16 cellular contexts compared by ENCODE assay signal in the genomic region with DNA sequence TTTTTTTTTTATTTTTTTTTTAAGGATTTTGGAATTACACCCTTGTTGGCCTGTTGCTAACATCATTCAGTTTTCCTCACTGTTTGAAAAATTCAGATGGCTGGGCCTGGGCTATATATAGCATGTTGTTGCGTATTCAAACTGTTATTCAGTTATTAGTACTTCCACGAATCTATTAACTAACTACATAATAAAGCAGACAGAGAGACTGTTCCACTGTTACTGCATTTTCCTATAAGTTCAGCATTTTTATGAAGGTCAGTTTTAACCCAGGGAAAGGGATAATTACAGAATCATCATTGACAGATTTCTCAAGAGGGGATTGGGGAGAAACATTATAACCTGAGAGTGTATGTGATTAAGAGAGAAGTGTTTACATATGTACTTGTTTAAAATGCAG. TPM values are rescaled to one million over a fixed set of nuclear protein-coding genes. Genes with fewer than 3 reads are reported as not detected.
DNase-seq lines count a peak whose midpoint lies in the region; ATAC-seq, FAIRE-seq and TF ChIP-seq lines count a peak whose summit lies in the region.
"Had no signal": no experiment of that assay in that cellular context is flagged by ENCODE, and none has a peak within 500 bp of the region (broad histone marks: within the 10 kb centered on the region; RNA-seq: fewer than 3 reads in every experiment).

No MANE protein-coding gene starts in this region.

- no peaks in the 10 kb centered on the region for H3K27me3 Mint-ChIP-seq in activated naive CD4-positive, alpha-beta T cell treated with anti-CD3 and anti-CD28 coated beads, Interleukin-2, amount 50 U/mL, for 24 hours
- peaks cover 20% of the 10 kb centered on the region for H3K27me3 Mint-ChIP-seq in WTC11 (ENCODE audit: low read depth)
- H3K27me3 Mint-ChIP-seq: activated B cell treated with CpG ODN at 0.5 μM for 24 hours had no signal

- H3K4me2 ChIP-seq in smooth muscle cell (no peak overlapping the region), HepG2 (ENCODE audit: low read depth, low read length) (no peak overlapping the region)

- POLR2A ChIA-PET in WTC11 (lab: Charles Lee) (interaction anchor here (1.5 kb wide), 1 partner anchor 36 kb away, joined by 5 read pairs; no protein-coding TSS in a partner anchor), HepG2 (lab: Yijun Ruan, JAX) (no interaction called here)

- DNase-seq in activated naive CD4-positive, alpha-beta T cell treated with Interleukin-2 at 50 U/mL for 16 hours: no peak
- no peak for DNase-seq in WTC11 (ENCODE audit: low spot score)
- DNase-seq in esophagus muscularis mucosa (ENCODE audit: extremely low spot score): no peak
- no peak for DNase-seq in thoracic aorta (ENCODE audit: low spot score)
- no peak for DNase-seq in smooth muscle cell (lab: John Stamatoyannopoulos, UW; ENCODE audit: unreplicated experiment)
- no peak for DNase-seq in HepG2 (ENCODE audit: low spot score)
- no peak for DNase-seq in GF-D8 (lab: John Stamatoyannopoulos, UW)
- DNase-seq: activated B cell treated with CpG ODN at 0.5 μM for 24 hours; activated effector memory CD4-positive, alpha-beta T cell treated with Interleukin-2 at 50 U/mL for 16 hours; NCI-H226; stimulated activated CD4-positive, alpha-beta T cell treated with anti-CD3 and anti-CD28 coated beads, Interleukin-1b, Interleukin-23, amount 100 ng/mL, for 48 hours; stimulated activated CD8-positive, alpha-beta memory T cell treated with anti-CD3 and anti-CD28 coated beads, Interleukin-4, amount 100 ng/mL, for 48 hours; upper lobe of left lung had no signal

- no peak for TF ChIP-seq EP300 in esophagus muscularis mucosa (IDR thresholded peaks at IDR 0.05)
- no peak for TF ChIP-seq EP300 in HepG2 (IDR thresholded peaks at IDR 0.05; ENCODE audit: low read depth in 2 of 2, low read length in 2 of 2)
- no peak for TF ChIP-seq EP300 in HepG2 (CRISPR knock-in tag; IDR thresholded peaks at IDR 0.05; ENCODE audit: borderline replicate concordance)

- no peak for FAIRE-seq in HepG2 (lab: Jason Lieb, UNC)
- FAIRE-seq: GM12892 had no signal

- WGBS in esophagus muscularis mucosa: 52% methylated on average over 2 of the region's 2 CpGs
- 86% methylated on average over 2 of the region's 2 CpGs for WGBS in smooth muscle cell (ENCODE audit: low lambda C conversion rate)
- 71% methylated on average over 2 of the region's 2 CpGs for WGBS in HepG2 (ENCODE audit: low lambda C conversion rate)

- H3K36me3 Mint-ChIP-seq in activated naive CD4-positive, alpha-beta T cell treated with anti-CD3 and anti-CD28 coated beads, Interleukin-2, amount 50 U/mL, for 24 hours: peaks cover 1% of the 10 kb centered on the region
- no peaks in the 10 kb centered on the region for H3K36me3 Mint-ChIP-seq in WTC11

- peak overlapping the region; percentile 78 for H3K4me3 Mint-ChIP-seq in activated naive CD4-positive, alpha-beta T cell treated with anti-CD3 and anti-CD28 coated beads, Interleukin-2, amount 50 U/mL, for 24 hours
- peak overlapping the region; percentile 52 for H3K4me3 Mint-ChIP-seq in WTC11

- BruUV-seq in HepG2 (replicated peaks; lab: Mats Ljungman, UMichigan): no TSS peak

- H3K27ac Mint-ChIP-seq in activated naive CD4-positive, alpha-beta T cell treated with anti-CD3 and anti-CD28 coated beads, Interleukin-2, amount 50 U/mL, for 24 hours: peak overlapping the region; percentile 88
- peak overlapping the region; percentile 87; the same call in 1 of the 2 replicates for H3K27ac Mint-ChIP-seq in WTC11

- H2AFZ ChIP-seq in smooth muscle cell (ENCODE audit: low read depth) (no peak overlapping the region), HepG2 (ENCODE audit: low read length) (no peak overlapping the region)

- H3K9me3 Mint-ChIP-seq in activated naive CD4-positive, alpha-beta T cell treated with anti-CD3 and anti-CD28 coated beads, Interleukin-2, amount 50 U/mL, for 24 hours: no peaks in the 10 kb centered on the region
- H3K9me3 Mint-ChIP-seq in WTC11: no peaks in the 10 kb centered on the region
- H3K9me3 Mint-ChIP-seq: activated B cell treated with CpG ODN at 0.5 μM for 24 hours had no signal

- ATAC-seq in WTC11 (no peak), thoracic aorta (ENCODE audit: insufficient number of reproducible peaks, low FRiP score, low read depth) (no peak), HepG2 (no peak)

- H3K9ac ChIP-seq in smooth muscle cell (ENCODE audit: low read depth): no peak overlapping the region
- H3K9ac ChIP-seq in HepG2 (ENCODE audit: insufficient read depth, low read depth, low read length): no peak overlapping the region

- H3K27ac ChIP-seq in esophagus muscularis mucosa (replicated peaks in 1 of 4) (peak overlapping the region; percentile 20 to 91 (median 90)), thoracic aorta (peak overlapping the region; percentile 12 to 87), smooth muscle cell (ENCODE audit: low read depth) (no peak overlapping the region), HepG2 (ENCODE audit: extremely low read length, insufficient read depth, low read length) (no peak overlapping the region)
- H3K27ac ChIP-seq: SK-N-MC, upper lobe of left lung had no signal

- no peaks in the 10 kb centered on the region for H3F3A ChIP-seq in smooth muscle cell (ENCODE audit: low read depth)

- H3K27me3 ChIP-seq in esophagus muscularis mucosa (peaks cover 0 to 3% (median 0%) of the 10 kb centered on the region in 4 donors), thoracic aorta (replicated peaks; ENCODE audit: insufficient read depth) (no peaks in the 10 kb centered on the region), smooth muscle cell (ENCODE audit: low read depth) (peaks cover 15% of the 10 kb centered on the region), HepG2 (ENCODE audit: control insufficient read depth in 1 of 2, insufficient read depth in 2 of 2, low read length in 2 of 2) (peaks cover 2 to 16% of the 10 kb centered on the region in 2 experiments; a peak in 3 of 5 replicates)
- H3K27me3 ChIP-seq: upper lobe of left lung had no signal

- intact Hi-C loops in esophagus muscularis mucosa (cut with DNase I): loop anchor here (10.0 kb wide), 1 partner anchor 76 kb away; no protein-coding TSS in a partner anchor
- intact Hi-C loops in HepG2 (cut with micrococcal nuclease; ENCODE audit: unreplicated experiment): no loop called here

- peaks cover 49% of the 10 kb centered on the region for H3K4me1 Mint-ChIP-seq in activated naive CD4-positive, alpha-beta T cell treated with anti-CD3 and anti-CD28 coated beads, Interleukin-2, amount 50 U/mL, for 24 hours
- H3K4me1 Mint-ChIP-seq in WTC11: peaks cover 48% of the 10 kb centered on the region

- TF ChIP-seq CTCF in WTC11 (IDR thresholded peaks at IDR 0.05) (no peak), esophagus muscularis mucosa (IDR thresholded peaks at IDR 0.05) (no peak), thoracic aorta (IDR thresholded peaks at IDR 0.05) (no peak), smooth muscle cell (IDR thresholded peaks at IDR 0.05; ENCODE audit: borderline replicate concordance, insufficient read depth, poor library complexity, severe bottlenecking) (no peak), HepG2 (CRISPR knock-in tag; IDR thresholded peaks at IDR 0.05) (no peak)

- TF ChIP-seq POLR2A in esophagus muscularis mucosa (IDR thresholded peaks at IDR 0.05; ENCODE audit: low read depth): no peak
- no peak for TF ChIP-seq POLR2A in HepG2 (IDR thresholded peaks at IDR 0.05; ENCODE audit: insufficient read depth in 1 of 2, low read depth in 2 of 2, low read length in 2 of 2)

- H3K36me3 ChIP-seq in esophagus muscularis mucosa (no peaks in the 10 kb centered on the region), thoracic aorta (no peaks in the 10 kb centered on the region), smooth muscle cell (ENCODE audit: low read depth) (no peaks in the 10 kb centered on the region), HepG2 (replicated peaks in 1 of 2; ENCODE audit: control insufficient read depth in 1 of 2, insufficient read depth in 2 of 2, low read length in 2 of 2) (no peaks in the 10 kb centered on the region)
- H3K36me3 ChIP-seq: upper lobe of left lung had no signal

- H3K4me3 ChIP-seq in esophagus muscularis mucosa (no peak overlapping the region), thoracic aorta (peak overlapping the region; percentile 85), smooth muscle cell (no peak overlapping the region), HepG2 (replicated peaks in 1 of 3; ENCODE audit: insufficient read depth in 1 of 3, low read depth in 2 of 3, low read length in 3 of 3) (no peak overlapping the region)
- H3K4me3 ChIP-seq: SK-N-MC, upper lobe of left lung had no signal

- H3K79me2 ChIP-seq in smooth muscle cell (ENCODE audit: low read depth) (no peaks in the 10 kb centered on the region), HepG2 (ENCODE audit: insufficient read depth, low read length) (no peaks in the 10 kb centered on the region)

- no peak for TF ChIP-seq RAD21 in HepG2 (CRISPR knock-in tag; IDR thresholded peaks at IDR 0.05)

- in situ Hi-C loops in HepG2 (cut with HindIII; ENCODE audit: extremely low pct_ligation_motif_present, low pct_unique_long_range_greater_than_20kb): no loop called here

- H3K9me3 ChIP-seq in esophagus muscularis mucosa (no peaks in the 10 kb centered on the region), thoracic aorta (no peaks in the 10 kb centered on the region), smooth muscle cell (replicated peaks; ENCODE audit: low read depth) (no peaks in the 10 kb centered on the region), HepG2 (ENCODE audit: low read length) (no peaks in the 10 kb centered on the region)
- H3K9me3 ChIP-seq: upper lobe of left lung had no signal

- CTCF ChIA-PET in WTC11 (lab: Charles Lee): interaction anchor here (0.8 to 2.0 kb wide), 13 partner anchors 8 to 115 kb away, joined by 3 to 18 read pairs (median 6); no protein-coding TSS in a partner anchor
- CTCF ChIA-PET in HepG2 (lab: Yijun Ruan, JAX; ENCODE audit: low intra/inter-chr PET ratio, low total read pairs): no interaction called here

- H4K20me1 ChIP-seq in smooth muscle cell (ENCODE audit: low read depth): no peaks in the 10 kb centered on the region
- no peaks in the 10 kb centered on the region for H4K20me1 ChIP-seq in HepG2 (ENCODE audit: insufficient read depth, low read length)

- H3K4me1 ChIP-seq in esophagus muscularis mucosa (peaks cover 0 to 54% (median 44%) of the 10 kb centered on the region in 4 donors), thoracic aorta (ENCODE audit: control insufficient read depth in 1 of 2, low read depth in 2 of 2) (peaks cover 3 to 9% of the 10 kb centered on the region in 2 donors), smooth muscle cell (ENCODE audit: low read depth) (no peaks in the 10 kb centered on the region), HepG2 (ENCODE audit: insufficient read depth, low read length) (peaks cover 14% of the 10 kb centered on the region)

RNA-seq across cellular contexts. Expression of a gene that starts 3.1 kb away (rescaled TPM):
- total RNA-seq in WTC11 (2021) (12.5 to 13.4 TPM (median 13.1 TPM) in 3 replicates), esophagus muscularis mucosa (100 to 1,000 TPM in 1 of 4 donors, 10 to 100 TPM in 3; 62.0 to 103 (median 64.7) TPM), thoracic aorta (10 to 100 TPM; 30.6 to 45.8 TPM), smooth muscle cell (2.6 and 3.5 TPM in 2 replicates), HepG2 (2016; rRNA removed; fragmentation: Illumina TruSeq; extraction: Trizol) (0.02 TPM in 1 of 2 replicates, not detected in the other)
- polyA plus RNA-seq in smooth muscle cell (1.3 and 2.3 TPM in 2 replicates), HepG2 (2011; rRNA removed) (0.04 and 0.12 TPM in 2 replicates)
- total RNA-seq in HepG2 (2016; cell fraction: cytosol; rRNA removed; fragmentation: Illumina TruSeq; extraction: Trizol; ENCODE audit: low read depth): not detected in 2 replicates
- total RNA-seq in HepG2 (2016; cell fraction: insoluble cytoplasmic fraction; rRNA removed; fragmentation: Illumina TruSeq; extraction: Trizol): 0.03 and 0.09 TPM in 2 replicates
- total RNA-seq in HepG2 (2016; cell fraction: membrane; rRNA removed; fragmentation: Illumina TruSeq; extraction: Trizol): not detected in 2 replicates
- not detected in 2 replicates for total RNA-seq in HepG2 (2016; cell fraction: nucleus; rRNA removed; fragmentation: Illumina TruSeq; extraction: Trizol)
- 0.01 and 0.03 TPM in 2 replicates for polyA plus RNA-seq in HepG2 (2011; cell fraction: cytosol; rRNA removed)
- 0.10 and 0.17 TPM in 2 replicates for polyA plus RNA-seq in HepG2 (2011; cell fraction: nucleus; rRNA removed)
- 0.04 TPM in 1 of 2 replicates, not detected in the other for polyA plus RNA-seq in HepG2 (2012)
- polyA plus RNA-seq in HepG2 (2016; cell fraction: cytosol; fragmentation: Illumina TruSeq; extraction: Trizol; ENCODE audit: low read depth): 0.18 TPM in 1 of 2 replicates, not detected in the other
- not detected in 2 replicates for polyA plus RNA-seq in HepG2 (2016; cell fraction: insoluble cytoplasmic fraction; fragmentation: Illumina TruSeq; extraction: Trizol; ENCODE audit: low read depth)
- not detected in 2 replicates for polyA plus RNA-seq in HepG2 (2016; cell fraction: membrane; fragmentation: Illumina TruSeq; extraction: Trizol; ENCODE audit: low read depth)
- polyA plus RNA-seq in HepG2 (2016; cell fraction: nucleus; fragmentation: Illumina TruSeq; extraction: Trizol; ENCODE audit: insufficient read depth, low read depth): not detected in 2 replicates
- 0.02 and 0.28 TPM in 2 replicates for polyA minus RNA-seq in HepG2 (2011; rRNA and poly(A)+ RNA removed; ENCODE audit: low replicate concordance)
- 0.09 TPM in 1 of 2 replicates, not detected in the other for polyA minus RNA-seq in HepG2 (2011; cell fraction: cytosol; rRNA and poly(A)+ RNA removed)
- 0.12 and 0.39 TPM in 2 replicates for polyA minus RNA-seq in HepG2 (2011; cell fraction: nucleus; rRNA and poly(A)+ RNA removed)

Comparison
In these comparisons a context has a peak if more than half of its experiments do, and no peak if none do; other contexts are left out.
1. H3K27ac ChIP-seq: peak in esophagus muscularis mucosa (4 of 4) and thoracic aorta (2 of 2); none in smooth muscle cell (single experiment) and HepG2 (single experiment).